Comparison of ENCODE assay signal across 8 cellular contexts in the genomic region with DNA sequence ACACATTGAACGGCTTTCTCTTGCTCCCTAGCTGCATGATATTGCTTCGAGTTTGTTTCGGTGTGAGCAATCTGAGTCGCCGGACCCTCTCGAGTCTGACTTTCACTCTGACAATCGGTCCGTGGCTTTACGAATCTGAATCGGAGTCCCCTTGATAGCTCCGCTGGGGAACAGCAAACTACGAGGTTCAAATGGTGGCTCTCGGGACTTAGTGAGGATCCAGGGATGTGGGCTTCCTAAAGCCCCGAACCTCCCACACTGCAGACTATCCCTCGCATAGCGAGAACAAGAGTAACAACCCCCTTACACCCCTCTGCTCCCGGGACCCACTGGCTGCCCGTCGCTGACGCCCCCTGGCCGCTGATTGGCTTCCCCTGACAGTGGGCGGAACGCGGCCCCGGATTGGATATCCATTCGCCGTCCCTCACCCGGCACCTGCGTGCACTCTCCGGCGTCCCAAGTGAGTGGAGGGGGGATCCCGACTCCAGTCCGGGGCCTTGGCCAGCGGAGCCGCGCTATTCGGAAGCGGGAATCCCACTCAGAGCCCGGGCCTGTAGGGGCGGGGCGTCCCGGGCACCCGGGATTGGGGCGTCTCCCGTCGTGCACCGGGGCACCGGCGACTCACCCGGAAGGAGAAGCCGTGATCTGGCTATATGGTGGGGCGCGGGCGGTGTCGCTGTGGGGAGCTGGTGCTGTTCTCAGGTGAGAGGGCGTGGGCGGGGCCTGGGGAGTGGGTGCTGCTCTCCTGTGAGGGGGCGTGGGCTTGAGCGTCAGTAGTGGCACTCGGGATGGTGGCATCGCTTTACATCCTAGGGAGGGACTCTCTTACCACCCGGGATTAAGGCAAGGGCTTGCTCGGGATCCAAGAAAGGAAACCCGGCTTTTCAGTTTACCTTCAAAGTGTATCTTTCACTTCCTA. TPM values are rescaled to one million over a fixed set of nuclear protein-coding genes. Genes with fewer than 3 reads are reported as not detected.
DNase-seq lines count a peak whose midpoint lies in the region; TF ChIP-seq lines count a peak whose summit lies in the region.

A gene with protein sequence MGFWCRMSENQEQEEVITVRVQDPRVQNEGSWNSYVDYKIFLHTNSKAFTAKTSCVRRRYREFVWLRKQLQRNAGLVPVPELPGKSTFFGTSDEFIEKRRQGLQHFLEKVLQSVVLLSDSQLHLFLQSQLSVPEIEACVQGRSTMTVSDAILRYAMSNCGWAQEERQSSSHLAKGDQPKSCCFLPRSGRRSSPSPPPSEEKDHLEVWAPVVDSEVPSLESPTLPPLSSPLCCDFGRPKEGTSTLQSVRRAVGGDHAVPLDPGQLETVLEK (plus strand): TSS at position 630 of the 919 bp plus-strand sequence. CDS start 4,278 bp downstream, outside the sequence.

- H3K4me3 ChIP-seq in SJSA1 (peak within 1 kb of the TSS; percentile 91), neuronal stem cell (ENCODE audit: low read length in 2 of 2) (peak within 1 kb of the TSS; percentile 83 to 91)

- H3K4ac ChIP-seq in neuronal stem cell (ENCODE audit: low read length), result no peak within 1 kb of the TSS

- no peaks in the 10 kb centered on the region for H3K79me1 ChIP-seq in neuronal stem cell (ENCODE audit: low read depth, low read length)

- POLR2A ChIA-PET in HEK293T (lab: Yijun Ruan, JAX), result interaction anchor here (0.8 to 2.3 kb wide), 13 partner anchors 7 to 89 kb away, joined by 3 to 19 read pairs (median 4); a partner anchor contains a TSS

- no peak within 1 kb of the TSS for H2BK12ac ChIP-seq in neuronal stem cell (ENCODE audit: low read length)

- H3K18ac ChIP-seq in neuronal stem cell (ENCODE audit: low read length), result peak within 1 kb of the TSS; percentile 93

- no peak within 1 kb of the TSS for H3K14ac ChIP-seq in neuronal stem cell (ENCODE audit: low read length)

- H2BK120ac ChIP-seq in neuronal stem cell (ENCODE audit: low read depth, low read length), result no peak within 1 kb of the TSS

- H3K9me3 ChIP-seq in SJSA1 (replicated peaks) (no peaks in the 10 kb centered on the region; the same call in 1 of the 2 replicates), neuronal stem cell (replicated peaks in 1 of 2; ENCODE audit: control insufficient read depth in 2 of 2, insufficient read depth in 1 of 2, low read depth in 1 of 2, low read length in 2 of 2) (no peaks in the 10 kb centered on the region)

- no peak within 1 kb of the TSS for H4K91ac ChIP-seq in neuronal stem cell (ENCODE audit: low read depth, low read length, poor library complexity)

- H2AFZ ChIP-seq in neuronal stem cell (ENCODE audit: low read length), result peak within 1 kb of the TSS; percentile 94

- H2AK5ac ChIP-seq in neuronal stem cell (ENCODE audit: low read depth, low read length), result no peak within 1 kb of the TSS

- DNase-seq in GM04504 (ENCODE audit: low read depth) (peak; percentile 56), HEK293T (ENCODE audit: extremely low spot score) (peak; percentile 89), MV-4-11 (lab: John Stamatoyannopoulos, UW) (peak; percentile 70), SJSA1 (ENCODE audit: low read depth in 1 of 2, low spot score in 2 of 2) (peak; percentile 92 to 93), foreskin melanocyte (peak; percentile 82), neuronal stem cell (ENCODE audit: low spot score) (peak; percentile 87), substantia nigra (lab: John Stamatoyannopoulos, UW) (peak; percentile 68 to 99 (median 94))
- peak; percentile 87 to 90 (median 88) for DNase-seq in activated naive CD4-positive, alpha-beta T cell (lab: John Stamatoyannopoulos, UW)

- H4K8ac ChIP-seq in neuronal stem cell (ENCODE audit: low read depth, low read length), result no peak within 1 kb of the TSS

- H3K36me3 ChIP-seq in SJSA1 (0 out of 2 replicates have a peak, but pooled peaks cover 11% of the 10 kb centered on the region), neuronal stem cell (replicated peaks in 1 of 2; ENCODE audit: control insufficient read depth in 2 of 2, insufficient read depth in 2 of 2, low read length in 2 of 2) (peaks cover 0 to 5% of the 10 kb centered on the region in 2 donors)

- WGBS in neuronal stem cell (ENCODE audit: extremely low coverage in 2 of 2, insufficient read length in 2 of 2, insufficient replicate concordance in 1 of 2), 2 donors, result no CpG with 5 or more reads among the region's 64 CpGs

- CTCF ChIA-PET in HEK293T (lab: Yijun Ruan, JAX), result interaction anchor here (1.3 to 3.5 kb wide), 3 partner anchors 9 to 27 kb away, joined by 3 to 14 read pairs (median 4); no protein-coding TSS in a partner anchor

- H3K27ac ChIP-seq in SJSA1 (peak within 1 kb of the TSS; percentile 40), neuronal stem cell (replicated peaks; ENCODE audit: low read length) (peak within 1 kb of the TSS; percentile 92), substantia nigra (ENCODE audit: low read depth, low read length, poor library complexity, severe bottlenecking) (peak within 1 kb of the TSS; percentile 91)

- peak within 1 kb of the TSS; percentile 35 for H2BK5ac ChIP-seq in neuronal stem cell (ENCODE audit: low read length)

- H3K27me3 ChIP-seq in SJSA1 (replicated peaks) (no peaks in the 10 kb centered on the region), neuronal stem cell (ENCODE audit: control insufficient read depth in 3 of 3, insufficient read depth in 3 of 3, low read depth in 1 of 3, low read length in 3 of 3) (no peaks in the 10 kb centered on the region)

- H2BK15ac ChIP-seq in neuronal stem cell (ENCODE audit: low read length), result no peak within 1 kb of the TSS

- peak within 1 kb of the TSS; percentile 82 for H3K9ac ChIP-seq in neuronal stem cell (ENCODE audit: low read depth, low read length, poor library complexity)

- peak within 1 kb of the TSS; percentile 86 for H3K4me2 ChIP-seq in neuronal stem cell (ENCODE audit: insufficient read depth, low read length, poor library complexity, severe bottlenecking)

- peak within 1 kb of the TSS; percentile 90 for H3K23ac ChIP-seq in neuronal stem cell (ENCODE audit: low read depth, low read length, poor library complexity)

- H3K4me1 ChIP-seq in SJSA1 (replicated peaks) (peaks cover 12% of the 10 kb centered on the region), neuronal stem cell (ENCODE audit: control insufficient read depth in 2 of 2, insufficient read depth in 1 of 2, low read depth in 1 of 2, low read length in 2 of 2) (peaks cover 5% of the 10 kb centered on the region in 2 donors)

TF ChIP-seq in HEK293T, 16 proteins besides CTCF, POLR2A, EP300 and RAD21:
- TF ChIP-seq SP1 (IDR thresholded peaks at IDR 0.05) (no peak), BHLHE40 (IDR thresholded peaks at IDR 0.05; ENCODE audit: borderline replicate concordance) (no peak), FOXA1 (IDR thresholded peaks at IDR 0.05) (no peak), NFRKB (IDR thresholded peaks at IDR 0.05) (no peak), LEF1 (IDR thresholded peaks at IDR 0.05; ENCODE audit: borderline replicate concordance) (no peak), CTBP1 (IDR thresholded peaks at IDR 0.05; ENCODE audit: borderline replicate concordance) (no peak), HDGF (IDR thresholded peaks at IDR 0.05; ENCODE audit: borderline replicate concordance) (peak; percentile 97; the same call in 1 of the 2 replicates), ARNT (IDR thresholded peaks at IDR 0.05) (no peak), L3MBTL2 (conservative IDR thresholded peaks at IDR 0.05) (0 out of 2 replicates have a peak, but pooled peaks have one; percentile 41), SUZ12 (IDR thresholded peaks at IDR 0.05) (no peak), FOXK2 (IDR thresholded peaks at IDR 0.05) (no peak)
- TF ChIP-seq, protein P1, sequence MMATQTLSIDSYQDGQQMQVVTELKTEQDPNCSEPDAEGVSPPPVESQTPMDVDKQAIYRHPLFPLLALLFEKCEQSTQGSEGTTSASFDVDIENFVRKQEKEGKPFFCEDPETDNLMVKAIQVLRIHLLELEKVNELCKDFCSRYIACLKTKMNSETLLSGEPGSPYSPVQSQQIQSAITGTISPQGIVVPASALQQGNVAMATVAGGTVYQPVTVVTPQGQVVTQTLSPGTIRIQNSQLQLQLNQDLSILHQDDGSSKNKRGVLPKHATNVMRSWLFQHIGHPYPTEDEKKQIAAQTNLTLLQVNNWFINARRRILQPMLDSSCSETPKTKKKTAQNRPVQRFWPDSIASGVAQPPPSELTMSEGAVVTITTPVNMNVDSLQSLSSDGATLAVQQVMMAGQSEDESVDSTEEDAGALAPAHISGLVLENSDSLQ (IDR thresholded peaks at IDR 0.05), result peak; percentile 94
TF ChIP-seq in HEK293T: peak in this region for 3.

RNA-seq across cellular contexts. Expression of the gene that starts here (rescaled TPM):
- total RNA-seq in SJSA1 (2014; rRNA removed; shearing (Covaris generic)), result 13.3 and 16.4 TPM in 2 replicates
- 11.8 TPM for polyA plus RNA-seq in neuronal stem cell (2013, experiment 1 of 2)
- 10.6 TPM for polyA plus RNA-seq in neuronal stem cell (2013, experiment 2 of 2)

Comparison
In these comparisons a context has a peak if more than half of its experiments do, and no peak if none do; other contexts are left out.
1. Peak in every context shown above with its lines: DNase-seq, H3K4me3 ChIP-seq and H3K27ac ChIP-seq.
2. H3K27ac ChIP-seq: peak in every context shown above with its lines; median percentile 92 in neuronal stem cell; 91 in substantia nigra; 40 in SJSA1.